Comparison of ENCODE assay signal across 2 cellular contexts in genomic region chr16:50490828-50491227, GRCh38.
TF ChIP-seq lines count a peak whose summit lies in the region.

No MANE protein-coding gene starts in this region.

TF ChIP-seq in SK-N-SH, 30 proteins besides CTCF, POLR2A, EP300 and RAD21 (continued from another document):
- TF ChIP-seq REST (IDR thresholded peaks at IDR 0.05; ENCODE audit: low read depth, low read length) (no peak), FOSL2 (IDR thresholded peaks at IDR 0.05; ENCODE audit: borderline replicate concordance, low read depth) (no peak), GATA2 (CRISPR knock-in tag; IDR thresholded peaks at IDR 0.05) (no peak)
TF ChIP-seq in SK-N-SH: peak in this region for 1.

TF ChIP-seq in SK-N-SH treated with all-trans-retinoic acid at 6 μM for 48 hours, 23 proteins besides CTCF, POLR2A, EP300 and RAD21 (continued from another document):
- TF ChIP-seq, protein P1, sequence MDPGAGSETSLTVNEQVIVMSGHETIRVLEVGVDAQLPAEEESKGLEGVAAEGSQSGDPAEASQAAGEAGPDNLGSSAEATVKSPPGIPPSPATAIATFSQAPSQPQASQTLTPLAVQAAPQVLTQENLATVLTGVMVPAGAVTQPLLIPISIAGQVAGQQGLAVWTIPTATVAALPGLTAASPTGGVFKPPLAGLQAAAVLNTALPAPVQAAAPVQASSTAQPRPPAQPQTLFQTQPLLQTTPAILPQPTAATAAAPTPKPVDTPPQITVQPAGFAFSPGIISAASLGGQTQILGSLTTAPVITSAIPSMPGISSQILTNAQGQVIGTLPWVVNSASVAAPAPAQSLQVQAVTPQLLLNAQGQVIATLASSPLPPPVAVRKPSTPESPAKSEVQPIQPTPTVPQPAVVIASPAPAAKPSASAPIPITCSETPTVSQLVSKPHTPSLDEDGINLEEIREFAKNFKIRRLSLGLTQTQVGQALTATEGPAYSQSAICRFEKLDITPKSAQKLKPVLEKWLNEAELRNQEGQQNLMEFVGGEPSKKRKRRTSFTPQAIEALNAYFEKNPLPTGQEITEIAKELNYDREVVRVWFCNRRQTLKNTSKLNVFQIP (CRISPR knock-in tag; IDR thresholded peaks at IDR 0.05; ENCODE audit: borderline replicate concordance, low read depth): no peak
- no peak for TF ChIP-seq ZNF70 (CRISPR knock-in tag; IDR thresholded peaks at IDR 0.05)
- TF ChIP-seq BACH2 (CRISPR knock-in tag; IDR thresholded peaks at IDR 0.05; ENCODE audit: borderline replicate concordance): no peak
- TF ChIP-seq PPARA (CRISPR knock-in tag; IDR thresholded peaks at IDR 0.05; ENCODE audit: borderline replicate concordance): no peak
- no peak for TF ChIP-seq ISL1 (CRISPR knock-in tag; IDR thresholded peaks at IDR 0.05)
- TF ChIP-seq ZNF8 (CRISPR knock-in tag; IDR thresholded peaks at IDR 0.05): no peak
- no peak for TF ChIP-seq TCF4 (CRISPR knock-in tag; IDR thresholded peaks at IDR 0.05; ENCODE audit: borderline replicate concordance)
- TF ChIP-seq TOX (CRISPR knock-in tag; IDR thresholded peaks at IDR 0.05; ENCODE audit: borderline replicate concordance): no peak
- TF ChIP-seq SNAI2 (CRISPR knock-in tag; IDR thresholded peaks at IDR 0.05): no peak
- no peak for TF ChIP-seq CSDC2 (CRISPR knock-in tag; IDR thresholded peaks at IDR 0.05)
- TF ChIP-seq ZFP3 (CRISPR knock-in tag; IDR thresholded peaks at IDR 0.05): no peak
- no peak for TF ChIP-seq GLIS3 (CRISPR knock-in tag; IDR thresholded peaks at IDR 0.05)
- no peak for TF ChIP-seq PATZ1 (CRISPR knock-in tag; IDR thresholded peaks at IDR 0.05; ENCODE audit: borderline replicate concordance)
- no peak for TF ChIP-seq CREB5 (CRISPR knock-in tag; IDR thresholded peaks at IDR 0.05; ENCODE audit: low read depth)
- no peak for TF ChIP-seq ZFP30 (CRISPR knock-in tag; IDR thresholded peaks at IDR 0.05)
- TF ChIP-seq ZC3H10 (CRISPR knock-in tag; IDR thresholded peaks at IDR 0.05): no peak
